ENCODE assay signal across 2 cellular contexts in the genomic region with DNA sequence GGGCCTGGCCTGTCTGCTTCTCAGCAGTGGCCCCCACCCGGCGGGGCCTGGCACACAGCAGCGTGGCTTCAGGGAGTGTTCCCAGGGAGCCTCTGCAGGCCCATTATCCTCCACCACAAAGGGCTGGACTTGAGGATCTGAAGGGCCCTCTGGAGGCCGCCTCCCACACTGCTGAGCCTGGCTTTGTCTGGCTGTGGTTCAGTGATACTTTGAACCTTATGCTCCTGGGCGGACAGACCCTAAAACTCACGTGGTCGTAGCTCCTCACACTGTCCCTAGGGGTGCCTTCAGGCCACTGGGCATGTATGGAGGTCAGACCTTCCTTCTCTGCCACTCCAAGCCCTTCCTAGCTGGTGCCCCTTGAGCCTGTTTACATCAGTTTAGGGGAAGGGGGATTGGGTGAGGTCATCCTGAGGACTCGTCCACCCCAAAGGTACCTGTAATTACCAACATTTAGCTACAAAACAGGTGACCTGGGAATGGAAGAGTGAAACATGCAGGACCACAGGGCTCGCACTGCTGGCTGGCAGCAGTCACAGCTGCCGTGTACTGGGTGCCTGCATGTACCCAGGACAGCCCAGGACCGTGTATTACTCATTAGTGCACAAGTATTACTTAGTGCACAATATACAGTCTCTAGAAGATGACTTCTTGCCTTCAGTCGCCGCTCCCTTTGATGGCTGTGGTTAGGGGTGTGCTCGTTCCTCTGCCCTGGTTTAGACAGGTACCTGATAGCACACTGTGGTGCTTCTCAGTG.
TF ChIP-seq lines count a peak whose summit lies in the region.

No MANE protein-coding gene starts in this region.

TF ChIP-seq in IMR-90, 13 proteins besides CTCF, POLR2A, EP300 and RAD21:
- TF ChIP-seq MAFK (IDR thresholded peaks at IDR 0.05; ENCODE audit: low read depth, low read length) = no peak
- no peak for TF ChIP-seq MAZ (IDR thresholded peaks at IDR 0.05; ENCODE audit: borderline replicate concordance, low read depth, low read length)
- no peak for TF ChIP-seq NFE2L2 (IDR thresholded peaks at IDR 0.05; ENCODE audit: low read depth, low read length)
- TF ChIP-seq, protein P1, sequence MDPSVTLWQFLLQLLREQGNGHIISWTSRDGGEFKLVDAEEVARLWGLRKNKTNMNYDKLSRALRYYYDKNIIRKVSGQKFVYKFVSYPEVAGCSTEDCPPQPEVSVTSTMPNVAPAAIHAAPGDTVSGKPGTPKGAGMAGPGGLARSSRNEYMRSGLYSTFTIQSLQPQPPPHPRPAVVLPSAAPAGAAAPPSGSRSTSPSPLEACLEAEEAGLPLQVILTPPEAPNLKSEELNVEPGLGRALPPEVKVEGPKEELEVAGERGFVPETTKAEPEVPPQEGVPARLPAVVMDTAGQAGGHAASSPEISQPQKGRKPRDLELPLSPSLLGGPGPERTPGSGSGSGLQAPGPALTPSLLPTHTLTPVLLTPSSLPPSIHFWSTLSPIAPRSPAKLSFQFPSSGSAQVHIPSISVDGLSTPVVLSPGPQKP (IDR thresholded peaks at IDR 0.05; ENCODE audit: borderline replicate concordance, low read depth, low read length) = no peak
- TF ChIP-seq, protein P2, sequence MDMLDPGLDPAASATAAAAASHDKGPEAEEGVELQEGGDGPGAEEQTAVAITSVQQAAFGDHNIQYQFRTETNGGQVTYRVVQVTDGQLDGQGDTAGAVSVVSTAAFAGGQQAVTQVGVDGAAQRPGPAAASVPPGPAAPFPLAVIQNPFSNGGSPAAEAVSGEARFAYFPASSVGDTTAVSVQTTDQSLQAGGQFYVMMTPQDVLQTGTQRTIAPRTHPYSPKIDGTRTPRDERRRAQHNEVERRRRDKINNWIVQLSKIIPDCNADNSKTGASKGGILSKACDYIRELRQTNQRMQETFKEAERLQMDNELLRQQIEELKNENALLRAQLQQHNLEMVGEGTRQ (IDR thresholded peaks at IDR 0.05; ENCODE audit: low read depth, low read length) = no peak
- no peak for TF ChIP-seq MXI1 (IDR thresholded peaks at IDR 0.05; ENCODE audit: borderline replicate concordance, low read depth, low read length)
- no peak for TF ChIP-seq BHLHE40 (IDR thresholded peaks at IDR 0.05; ENCODE audit: low read depth, low read length)
- no peak for TF ChIP-seq CEBPB (IDR thresholded peaks at IDR 0.05; ENCODE audit: low read depth, low read length)
- no peak for TF ChIP-seq CHD1 (IDR thresholded peaks at IDR 0.05; ENCODE audit: low read depth, low read length)
- TF ChIP-seq RFX5 (IDR thresholded peaks at IDR 0.05; ENCODE audit: low read depth, low read length) = no peak
- no peak for TF ChIP-seq SMC3 (IDR thresholded peaks at IDR 0.05; ENCODE audit: low read depth, low read length)
- no peak for TF ChIP-seq FOS (IDR thresholded peaks at IDR 0.05; ENCODE audit: low read depth, low read length)
- no peak for TF ChIP-seq RCOR1 (IDR thresholded peaks at IDR 0.05; ENCODE audit: insufficient replicate concordance, low read length)

TF ChIP-seq in K562, 482 proteins besides CTCF, POLR2A, EP300 and RAD21:
- 0 out of 2 replicates have a peak, but pooled peaks have one; percentile 14 for TF ChIP-seq CREB1 (IDR thresholded peaks at IDR 0.05)
- TF ChIP-seq CREB1 (CRISPR knock-in tag; IDR thresholded peaks at IDR 0.05) = no peak
- TF ChIP-seq POLR2B (IDR thresholded peaks at IDR 0.05; ENCODE audit: low read depth, partially characterized antibody) = peak; percentile 21
- TF ChIP-seq, protein P3, sequence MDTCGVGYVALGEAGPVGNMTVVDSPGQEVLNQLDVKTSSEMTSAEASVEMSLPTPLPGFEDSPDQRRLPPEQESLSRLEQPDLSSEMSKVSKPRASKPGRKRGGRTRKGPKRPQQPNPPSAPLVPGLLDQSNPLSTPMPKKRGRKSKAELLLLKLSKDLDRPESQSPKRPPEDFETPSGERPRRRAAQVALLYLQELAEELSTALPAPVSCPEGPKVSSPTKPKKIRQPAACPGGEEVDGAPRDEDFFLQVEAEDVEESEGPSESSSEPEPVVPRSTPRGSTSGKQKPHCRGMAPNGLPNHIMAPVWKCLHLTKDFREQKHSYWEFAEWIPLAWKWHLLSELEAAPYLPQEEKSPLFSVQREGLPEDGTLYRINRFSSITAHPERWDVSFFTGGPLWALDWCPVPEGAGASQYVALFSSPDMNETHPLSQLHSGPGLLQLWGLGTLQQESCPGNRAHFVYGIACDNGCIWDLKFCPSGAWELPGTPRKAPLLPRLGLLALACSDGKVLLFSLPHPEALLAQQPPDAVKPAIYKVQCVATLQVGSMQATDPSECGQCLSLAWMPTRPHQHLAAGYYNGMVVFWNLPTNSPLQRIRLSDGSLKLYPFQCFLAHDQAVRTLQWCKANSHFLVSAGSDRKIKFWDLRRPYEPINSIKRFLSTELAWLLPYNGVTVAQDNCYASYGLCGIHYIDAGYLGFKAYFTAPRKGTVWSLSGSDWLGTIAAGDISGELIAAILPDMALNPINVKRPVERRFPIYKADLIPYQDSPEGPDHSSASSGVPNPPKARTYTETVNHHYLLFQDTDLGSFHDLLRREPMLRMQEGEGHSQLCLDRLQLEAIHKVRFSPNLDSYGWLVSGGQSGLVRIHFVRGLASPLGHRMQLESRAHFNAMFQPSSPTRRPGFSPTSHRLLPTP (IDR thresholded peaks at IDR 0.05; ENCODE audit: borderline replicate concordance, extremely low read depth, insufficient read length) = no peak
- peak; percentile 38; the same call in 1 of the 2 replicates for TF ChIP-seq SUPT5H (IDR thresholded peaks at IDR 0.05)
- peak; percentile 5; the same call in 1 of the 2 replicates for TF ChIP-seq POLR2G (IDR thresholded peaks at IDR 0.05; ENCODE audit: low read depth, low read length)
- no peak for TF ChIP-seq SMAD1 (IDR thresholded peaks at IDR 0.05; ENCODE audit: low read depth, low read length, partially characterized antibody)
- 0 out of 2 replicates have a peak, but pooled peaks have one; percentile 41 for TF ChIP-seq ZBTB1 (CRISPR knock-in tag; IDR thresholded peaks at IDR 0.05; ENCODE audit: borderline replicate concordance, low read depth)
- TF ChIP-seq, protein P4, sequence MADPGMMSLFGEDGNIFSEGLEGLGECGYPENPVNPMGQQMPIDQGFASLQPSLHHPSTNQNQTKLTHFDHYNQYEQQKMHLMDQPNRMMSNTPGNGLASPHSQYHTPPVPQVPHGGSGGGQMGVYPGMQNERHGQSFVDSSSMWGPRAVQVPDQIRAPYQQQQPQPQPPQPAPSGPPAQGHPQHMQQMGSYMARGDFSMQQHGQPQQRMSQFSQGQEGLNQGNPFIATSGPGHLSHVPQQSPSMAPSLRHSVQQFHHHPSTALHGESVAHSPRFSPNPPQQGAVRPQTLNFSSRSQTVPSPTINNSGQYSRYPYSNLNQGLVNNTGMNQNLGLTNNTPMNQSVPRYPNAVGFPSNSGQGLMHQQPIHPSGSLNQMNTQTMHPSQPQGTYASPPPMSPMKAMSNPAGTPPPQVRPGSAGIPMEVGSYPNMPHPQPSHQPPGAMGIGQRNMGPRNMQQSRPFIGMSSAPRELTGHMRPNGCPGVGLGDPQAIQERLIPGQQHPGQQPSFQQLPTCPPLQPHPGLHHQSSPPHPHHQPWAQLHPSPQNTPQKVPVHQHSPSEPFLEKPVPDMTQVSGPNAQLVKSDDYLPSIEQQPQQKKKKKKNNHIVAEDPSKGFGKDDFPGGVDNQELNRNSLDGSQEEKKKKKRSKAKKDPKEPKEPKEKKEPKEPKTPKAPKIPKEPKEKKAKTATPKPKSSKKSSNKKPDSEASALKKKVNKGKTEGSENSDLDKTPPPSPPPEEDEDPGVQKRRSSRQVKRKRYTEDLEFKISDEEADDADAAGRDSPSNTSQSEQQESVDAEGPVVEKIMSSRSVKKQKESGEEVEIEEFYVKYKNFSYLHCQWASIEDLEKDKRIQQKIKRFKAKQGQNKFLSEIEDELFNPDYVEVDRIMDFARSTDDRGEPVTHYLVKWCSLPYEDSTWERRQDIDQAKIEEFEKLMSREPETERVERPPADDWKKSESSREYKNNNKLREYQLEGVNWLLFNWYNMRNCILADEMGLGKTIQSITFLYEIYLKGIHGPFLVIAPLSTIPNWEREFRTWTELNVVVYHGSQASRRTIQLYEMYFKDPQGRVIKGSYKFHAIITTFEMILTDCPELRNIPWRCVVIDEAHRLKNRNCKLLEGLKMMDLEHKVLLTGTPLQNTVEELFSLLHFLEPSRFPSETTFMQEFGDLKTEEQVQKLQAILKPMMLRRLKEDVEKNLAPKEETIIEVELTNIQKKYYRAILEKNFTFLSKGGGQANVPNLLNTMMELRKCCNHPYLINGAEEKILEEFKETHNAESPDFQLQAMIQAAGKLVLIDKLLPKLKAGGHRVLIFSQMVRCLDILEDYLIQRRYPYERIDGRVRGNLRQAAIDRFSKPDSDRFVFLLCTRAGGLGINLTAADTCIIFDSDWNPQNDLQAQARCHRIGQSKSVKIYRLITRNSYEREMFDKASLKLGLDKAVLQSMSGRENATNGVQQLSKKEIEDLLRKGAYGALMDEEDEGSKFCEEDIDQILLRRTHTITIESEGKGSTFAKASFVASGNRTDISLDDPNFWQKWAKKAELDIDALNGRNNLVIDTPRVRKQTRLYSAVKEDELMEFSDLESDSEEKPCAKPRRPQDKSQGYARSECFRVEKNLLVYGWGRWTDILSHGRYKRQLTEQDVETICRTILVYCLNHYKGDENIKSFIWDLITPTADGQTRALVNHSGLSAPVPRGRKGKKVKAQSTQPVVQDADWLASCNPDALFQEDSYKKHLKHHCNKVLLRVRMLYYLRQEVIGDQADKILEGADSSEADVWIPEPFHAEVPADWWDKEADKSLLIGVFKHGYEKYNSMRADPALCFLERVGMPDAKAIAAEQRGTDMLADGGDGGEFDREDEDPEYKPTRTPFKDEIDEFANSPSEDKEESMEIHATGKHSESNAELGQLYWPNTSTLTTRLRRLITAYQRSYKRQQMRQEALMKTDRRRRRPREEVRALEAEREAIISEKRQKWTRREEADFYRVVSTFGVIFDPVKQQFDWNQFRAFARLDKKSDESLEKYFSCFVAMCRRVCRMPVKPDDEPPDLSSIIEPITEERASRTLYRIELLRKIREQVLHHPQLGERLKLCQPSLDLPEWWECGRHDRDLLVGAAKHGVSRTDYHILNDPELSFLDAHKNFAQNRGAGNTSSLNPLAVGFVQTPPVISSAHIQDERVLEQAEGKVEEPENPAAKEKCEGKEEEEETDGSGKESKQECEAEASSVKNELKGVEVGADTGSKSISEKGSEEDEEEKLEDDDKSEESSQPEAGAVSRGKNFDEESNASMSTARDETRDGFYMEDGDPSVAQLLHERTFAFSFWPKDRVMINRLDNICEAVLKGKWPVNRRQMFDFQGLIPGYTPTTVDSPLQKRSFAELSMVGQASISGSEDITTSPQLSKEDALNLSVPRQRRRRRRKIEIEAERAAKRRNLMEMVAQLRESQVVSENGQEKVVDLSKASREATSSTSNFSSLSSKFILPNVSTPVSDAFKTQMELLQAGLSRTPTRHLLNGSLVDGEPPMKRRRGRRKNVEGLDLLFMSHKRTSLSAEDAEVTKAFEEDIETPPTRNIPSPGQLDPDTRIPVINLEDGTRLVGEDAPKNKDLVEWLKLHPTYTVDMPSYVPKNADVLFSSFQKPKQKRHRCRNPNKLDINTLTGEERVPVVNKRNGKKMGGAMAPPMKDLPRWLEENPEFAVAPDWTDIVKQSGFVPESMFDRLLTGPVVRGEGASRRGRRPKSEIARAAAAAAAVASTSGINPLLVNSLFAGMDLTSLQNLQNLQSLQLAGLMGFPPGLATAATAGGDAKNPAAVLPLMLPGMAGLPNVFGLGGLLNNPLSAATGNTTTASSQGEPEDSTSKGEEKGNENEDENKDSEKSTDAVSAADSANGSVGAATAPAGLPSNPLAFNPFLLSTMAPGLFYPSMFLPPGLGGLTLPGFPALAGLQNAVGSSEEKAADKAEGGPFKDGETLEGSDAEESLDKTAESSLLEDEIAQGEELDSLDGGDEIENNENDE (IDR thresholded peaks at IDR 0.05; ENCODE audit: low read depth, low read length) = peak; percentile 6
- TF ChIP-seq ZNF134 (CRISPR knock-in tag; conservative IDR thresholded peaks at IDR 0.05) = no peak
- TF ChIP-seq RBFOX2 (IDR thresholded peaks at IDR 0.05; ENCODE audit: low read depth, low read length) = 0 out of 2 replicates have a peak, but pooled peaks have one; percentile 21
